Comparison of ENCODE assay signal across 23 cellular contexts in the genomic region with DNA sequence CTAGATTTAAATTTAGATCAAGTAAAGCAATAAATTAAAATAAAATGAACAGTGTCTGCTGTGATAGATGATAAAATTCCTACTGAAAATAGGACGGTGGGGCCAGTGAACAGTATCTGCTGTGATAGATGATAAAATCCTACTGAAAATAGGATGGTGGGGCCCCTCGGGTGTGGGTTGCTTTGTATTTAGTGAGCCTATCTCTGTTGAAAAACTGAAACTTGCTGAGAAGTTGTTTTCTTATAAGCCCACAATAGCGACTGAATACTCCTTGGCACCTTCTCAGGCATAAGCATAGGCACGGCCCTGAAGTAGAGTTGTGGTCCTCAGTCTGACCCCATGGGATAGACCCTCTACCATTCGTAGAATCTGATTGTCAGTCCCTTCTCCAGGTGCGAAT. TPM values are rescaled to one million over a fixed set of nuclear protein-coding genes. Genes with fewer than 3 reads are reported as not detected.
DNase-seq lines count a peak whose midpoint lies in the region; FAIRE-seq and TF ChIP-seq lines count a peak whose summit lies in the region.
"Had no signal": no experiment of that assay in that cellular context is flagged by ENCODE, and none has a peak within 500 bp of the region (broad histone marks: within the 10 kb centered on the region; RNA-seq: fewer than 3 reads in every experiment).

No MANE protein-coding gene starts in this region.

- no peak for TF ChIP-seq POLR2A in endothelial cell of umbilical vein (IDR thresholded peaks at IDR 0.05; ENCODE audit: low read depth, low read length)

- no peak for FAIRE-seq in endothelial cell of umbilical vein (lab: Jason Lieb, UNC)
- FAIRE-seq: A549, GM12891, HTR-8/SVneo, K562 had no signal

- dilution Hi-C loops in endothelial cell of umbilical vein (cut with MboI; ENCODE audit: extremely low pct_ligation_motif_present, low sequenced_read_pairs): no loop called here

- TF ChIP-seq CTCF in MM.1S (IDR thresholded peaks at IDR 0.05; ENCODE audit: low read length): no peak
- TF ChIP-seq CTCF in endothelial cell of umbilical vein (IDR thresholded peaks at IDR 0.05; ENCODE audit: extremely low read depth in 1 of 2, insufficient read depth in 1 of 2, low read depth in 1 of 2, low read length in 2 of 2): no peak

- peaks cover 97% of the 10 kb centered on the region for H3K79me2 ChIP-seq in MM.1S (ENCODE audit: low read length)
- peaks cover 71% of the 10 kb centered on the region for H3K79me2 ChIP-seq in endothelial cell of umbilical vein (ENCODE audit: control insufficient read depth, insufficient read depth, low read length)

- H3K27ac ChIP-seq in MM.1S (ENCODE audit: low read length) (peak overlapping the region; percentile 76), endothelial cell of umbilical vein (ENCODE audit: insufficient read depth, low read depth, low read length) (peak overlapping the region; percentile 51)
- H3K27ac ChIP-seq: 22Rv1, A549 had no signal

- H3K9me3 ChIP-seq in MM.1S (replicated peaks; ENCODE audit: insufficient read depth, low read length): no peaks in the 10 kb centered on the region
- no peaks in the 10 kb centered on the region for H3K9me3 ChIP-seq in endothelial cell of umbilical vein (replicated peaks; ENCODE audit: control insufficient read depth, insufficient read depth, low read length)
- no peaks in the 10 kb centered on the region for H3K9me3 ChIP-seq in HAP-1
- H3K9me3 ChIP-seq: A549 had no signal

- peaks cover 23% of the 10 kb centered on the region for H3K36me3 ChIP-seq in MM.1S (replicated peaks; ENCODE audit: insufficient read depth, low read length)
- H3K36me3 ChIP-seq in endothelial cell of umbilical vein (ENCODE audit: control insufficient read depth in 2 of 2, extremely low read depth in 1 of 2, insufficient read depth in 2 of 2, low read length in 2 of 2): peaks cover 18 to 28% of the 10 kb centered on the region in 2 experiments
- H3K36me3 ChIP-seq in HAP-1 (replicated peaks): peaks cover 46% of the 10 kb centered on the region

- CTCF ChIA-PET in endothelial cell of umbilical vein (lab: Charles Lee): no interaction called here

- intact Hi-C loops in endothelial cell of umbilical vein (cut with micrococcal nuclease): no loop called here

- H3K9ac ChIP-seq in MM.1S (ENCODE audit: low read length) (peak overlapping the region; percentile 32; the same call in 1 of the 2 replicates), endothelial cell of umbilical vein (replicated peaks; ENCODE audit: extremely low read depth, insufficient read depth, low read length) (no peak overlapping the region)

- peaks cover 43% of the 10 kb centered on the region for H3F3A ChIP-seq in MM.1S (ENCODE audit: insufficient read depth, low read length)

- DNase-seq in activated CD8-positive, alpha-beta memory T cell treated with anti-CD3 and anti-CD28 coated beads, Interleukin-2, amount 50 U/mL, for 48 hours: peak; percentile 33
- DNase-seq in activated CD8-positive, alpha-beta memory T cell treated with anti-CD3 and anti-CD28 coated beads, Interleukin-2, amount 50 U/mL, for 4 hours: no peak
- DNase-seq in MM.1S (peak; percentile 69), endothelial cell of umbilical vein (ENCODE audit: low read depth, low spot score) (peak; percentile 24), pons (ENCODE audit: low spot score) (no peak), HAP-1 (ENCODE audit: low spot score in 2 of 2) (no peak)
- DNase-seq in activated CD4-positive, alpha-beta T cell treated with anti-CD3 and anti-CD28 coated beads for 1 hour: no peak
- DNase-seq: AML-193; CD4-positive, alpha-beta memory T cell; DMS 273 treated with DMSO at 0.1 percent for 48 hours; DMS53; DND-41; GOT3; H7 had no signal

- no TSS peak for BruUV-seq in endothelial cell of umbilical vein (replicated peaks; lab: Mats Ljungman, UMichigan)

- no peaks in the 10 kb centered on the region for H3K9me1 ChIP-seq in endothelial cell of umbilical vein (replicated peaks; ENCODE audit: control insufficient read depth, extremely low read depth, insufficient read depth, low read length)

- H3K27me3 ChIP-seq in MM.1S (replicated peaks; ENCODE audit: insufficient read depth, low read length) (no peaks in the 10 kb centered on the region), endothelial cell of umbilical vein (ENCODE audit: control insufficient read depth in 2 of 2, insufficient read depth in 2 of 2, low read length in 2 of 2) (no peaks in the 10 kb centered on the region), HAP-1 (ENCODE audit: low read depth) (no peaks in the 10 kb centered on the region)

- in situ Hi-C loops in HAP-1 (cut with MboI; ENCODE audit: low sequenced_read_pairs): no loop called here

- H3K4me3 ChIP-seq in MM.1S (ENCODE audit: low read length) (peak overlapping the region; percentile 46; the same call in 1 of the 2 replicates), endothelial cell of umbilical vein (replicated peaks in 1 of 3; ENCODE audit: insufficient read depth in 1 of 3, low read depth in 1 of 3, low read length in 3 of 3) (no peak overlapping the region), HAP-1 (no peak overlapping the region)
- H3K4me3 ChIP-seq: A549, K562 had no signal

- no peaks in the 10 kb centered on the region for H3K9me2 ChIP-seq in MM.1S (replicated peaks; ENCODE audit: insufficient read depth, low read length)

- no peak overlapping the region for H2AFZ ChIP-seq in MM.1S (ENCODE audit: low read length)
- H2AFZ ChIP-seq in endothelial cell of umbilical vein (ENCODE audit: low read depth, low read length): no peak overlapping the region

- POLR2A ChIA-PET in endothelial cell of umbilical vein (lab: Charles Lee): no interaction called here

- H4K20me1 ChIP-seq in MM.1S (ENCODE audit: insufficient read depth, low read length) (peaks cover 3% of the 10 kb centered on the region; the same call in 1 of the 2 replicates), endothelial cell of umbilical vein (replicated peaks; ENCODE audit: control insufficient read depth, extremely low read depth, insufficient read depth, low read length) (peaks cover 5% of the 10 kb centered on the region)

- H3K4me2 ChIP-seq in MM.1S (ENCODE audit: low read depth, low read length): peak overlapping the region; percentile 96
- peak overlapping the region; percentile 56 for H3K4me2 ChIP-seq in endothelial cell of umbilical vein (ENCODE audit: insufficient read depth, low read length)
- H3K4me2 ChIP-seq: A549 had no signal

- H3K4me1 ChIP-seq in MM.1S (ENCODE audit: low read length) (peaks cover 24% of the 10 kb centered on the region), endothelial cell of umbilical vein (ENCODE audit: control insufficient read depth, extremely low read depth, insufficient read depth, low read length) (peaks cover 43% of the 10 kb centered on the region), HAP-1 (peaks cover 11% of the 10 kb centered on the region)

TF ChIP-seq in endothelial cell of umbilical vein, 7 proteins besides CTCF, POLR2A, EP300 and RAD21 (continues in another document):
- TF ChIP-seq EZH2 (IDR thresholded peaks at IDR 0.05; ENCODE audit: borderline replicate concordance, low read depth, low read length, severe bottlenecking) (no peak), MYC (IDR thresholded peaks at IDR 0.05; ENCODE audit: low read depth, low read length) (no peak), POLR2AphosphoS5 (IDR thresholded peaks at IDR 0.05; ENCODE audit: insufficient read depth, low read depth, low read length) (no peak), FOS (IDR thresholded peaks at IDR 0.05; ENCODE audit: borderline replicate concordance, insufficient read depth, low read length) (no peak)
- TF ChIP-seq, protein P1, sequence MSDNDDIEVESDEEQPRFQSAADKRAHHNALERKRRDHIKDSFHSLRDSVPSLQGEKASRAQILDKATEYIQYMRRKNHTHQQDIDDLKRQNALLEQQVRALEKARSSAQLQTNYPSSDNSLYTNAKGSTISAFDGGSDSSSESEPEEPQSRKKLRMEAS (IDR thresholded peaks at IDR 0.05; ENCODE audit: insufficient read depth, insufficient read length): no peak

RNA-seq across cellular contexts. Expression of gene SDHA, which starts 5.7 kb away (rescaled TPM):
- 142 and 153 TPM in 2 replicates for total RNA-seq in endothelial cell of umbilical vein
- 97.0 and 121 TPM in 2 replicates for polyA plus RNA-seq in endothelial cell of umbilical vein
- polyA plus RNA-seq in endothelial cell of umbilical vein (2011; cell fraction: cytosol; rRNA removed): 87.2 and 103 TPM in 2 replicates
- polyA plus RNA-seq in endothelial cell of umbilical vein (2011; cell fraction: nucleus; rRNA removed): 131 and 141 TPM in 2 replicates
- polyA plus RNA-seq in endothelial cell of umbilical vein (2012): 179 and 191 TPM in 2 replicates
- 273 and 275 TPM in 2 replicates for polyA minus RNA-seq in endothelial cell of umbilical vein
- 203 TPM for polyA minus RNA-seq in endothelial cell of umbilical vein (2011; cell fraction: cytosol; rRNA and poly(A)+ RNA removed)
- polyA minus RNA-seq in endothelial cell of umbilical vein (2011; cell fraction: nucleus; rRNA and poly(A)+ RNA removed): 149 and 158 TPM in 2 replicates

RNA-seq across cellular contexts. Expression of gene CCDC127, which starts 5.8 kb away (rescaled TPM):
- 5.3 and 6.3 TPM in 2 replicates for total RNA-seq in endothelial cell of umbilical vein
- 3.2 and 3.4 TPM in 2 replicates for polyA plus RNA-seq in endothelial cell of umbilical vein
- polyA plus RNA-seq in endothelial cell of umbilical vein (2011; cell fraction: cytosol; rRNA removed): 3.9 and 4.0 TPM in 2 replicates
- 3.8 TPM in 2 replicates for polyA plus RNA-seq in endothelial cell of umbilical vein (2011; cell fraction: nucleus; rRNA removed)
- 3.3 TPM in 2 replicates for polyA plus RNA-seq in endothelial cell of umbilical vein (2012)
- polyA minus RNA-seq in endothelial cell of umbilical vein: 3.8 and 5.7 TPM in 2 replicates
- 3.9 TPM for polyA minus RNA-seq in endothelial cell of umbilical vein (2011; cell fraction: cytosol; rRNA and poly(A)+ RNA removed)
- 3.4 and 4.7 TPM in 2 replicates for polyA minus RNA-seq in endothelial cell of umbilical vein (2011; cell fraction: nucleus; rRNA and poly(A)+ RNA removed)

RNA-seq across cellular contexts. Expression of gene LRRC14B, which starts 32.5 kb away (rescaled TPM):
- not detected in 2 replicates for total RNA-seq in endothelial cell of umbilical vein
- polyA plus RNA-seq in endothelial cell of umbilical vein: not detected in 2 replicates
- polyA plus RNA-seq in endothelial cell of umbilical vein (2011; cell fraction: cytosol; rRNA removed): not detected in 2 replicates
- not detected in 2 replicates for polyA plus RNA-seq in endothelial cell of umbilical vein (2011; cell fraction: nucleus; rRNA removed)
- polyA plus RNA-seq in endothelial cell of umbilical vein (2012): not detected in 2 replicates
- not detected in 2 replicates for polyA minus RNA-seq in endothelial cell of umbilical vein
- polyA minus RNA-seq in endothelial cell of umbilical vein (2011; cell fraction: cytosol; rRNA and poly(A)+ RNA removed): not detected
- polyA minus RNA-seq in endothelial cell of umbilical vein (2011; cell fraction: nucleus; rRNA and poly(A)+ RNA removed): not detected in 2 replicates
- total RNA-seq: CD4-positive, alpha-beta memory T cell; G401; H7; IMR-90; K562 had no signal
- polyA plus RNA-seq: A549, BJ, CD14-positive monocyte, IMR-90, K562 had no signal

RNA-seq across cellular contexts. Expression of gene PDCD6, which starts 47.7 kb away (rescaled TPM):
- total RNA-seq in endothelial cell of umbilical vein: 79.8 and 83.3 TPM in 2 replicates
- polyA plus RNA-seq in endothelial cell of umbilical vein: 223 and 247 TPM in 2 replicates
- 206 and 215 TPM in 2 replicates for polyA plus RNA-seq in endothelial cell of umbilical vein (2011; cell fraction: cytosol; rRNA removed)
- 155 and 164 TPM in 2 replicates for polyA plus RNA-seq in endothelial cell of umbilical vein (2011; cell fraction: nucleus; rRNA removed)
- 109 and 126 TPM in 2 replicates for polyA plus RNA-seq in endothelial cell of umbilical vein (2012)
- 160 and 180 TPM in 2 replicates for polyA minus RNA-seq in endothelial cell of umbilical vein
- 129 TPM for polyA minus RNA-seq in endothelial cell of umbilical vein (2011; cell fraction: cytosol; rRNA and poly(A)+ RNA removed)
- polyA minus RNA-seq in endothelial cell of umbilical vein (2011; cell fraction: nucleus; rRNA and poly(A)+ RNA removed): 47.2 and 48.4 TPM in 2 replicates

Comparison
In these comparisons a context has a peak if more than half of its experiments do, and no peak if none do; other contexts are left out.
1. DNase-seq: peak in activated CD8-positive, alpha-beta memory T cell treated with anti-CD3 and anti-CD28 coated beads, Interleukin-2, amount 50 U/mL, for 48 hours (single experiment), MM.1S (single experiment) and endothelial cell of umbilical vein (single experiment); none in activated CD8-positive, alpha-beta memory T cell treated with anti-CD3 and anti-CD28 coated beads, Interleukin-2, amount 50 U/mL, for 4 hours (single experiment), activated CD4-positive, alpha-beta T cell treated with anti-CD3 and anti-CD28 coated beads for 1 hour (single experiment), pons (single experiment) and HAP-1 (0 of 2).